10 cellular contexts compared by ENCODE assay signal in genomic region chr6:113047932-113048331, GRCh38.
"Had no signal": no experiment of that assay in that cellular context is flagged by ENCODE, and none has a peak within 500 bp of the region (broad histone marks: within the 10 kb centered on the region; RNA-seq: fewer than 3 reads in every experiment).

No MANE protein-coding gene starts in this region.

- DNase-seq: activated naive CD4-positive, alpha-beta T cell treated with anti-CD3 and anti-CD28 coated beads, Interleukin-2, amount 50 U/mL, for 16 hours; foreskin melanocyte; head of caudate nucleus; natural killer cell; right cardiac atrium; small intestine; thyroid gland; uterus had no signal

- H3K27me3 ChIP-seq: thyroid gland, uterus had no signal

- H3K36me3 ChIP-seq: thyroid gland, uterus had no signal

- ATAC-seq: left lobe of liver; natural killer cell; right cardiac atrium; stimulated activated effector memory CD8-positive, alpha-beta T cell treated with anti-CD3 and anti-CD28 coated beads, Interleukin-12 subunit alpha, Interleukin-12 subunit beta, amount 100 ng/mL, for 72 hours had no signal

- H3K9me3 ChIP-seq: thyroid gland, uterus had no signal

- H3K27ac ChIP-seq: thyroid gland, uterus had no signal

- H3K4me1 ChIP-seq: uterus had no signal

- H3K4me3 ChIP-seq: thyroid gland, uterus had no signal
